9 cellular contexts compared by ENCODE assay signal in genomic region chr4:165379662-165380061, GRCh38. TPM values are rescaled to one million over a fixed set of nuclear protein-coding genes. Genes with fewer than 3 reads are reported as not detected.
DNase-seq lines count a peak whose midpoint lies in the region; ATAC-seq and TF ChIP-seq lines count a peak whose summit lies in the region.
"Had no signal": no experiment of that assay in that cellular context is flagged by ENCODE, and none has a peak within 500 bp of the region (broad histone marks: within the 10 kb centered on the region; RNA-seq: fewer than 3 reads in every experiment).

No MANE protein-coding gene starts in this region.

- H3K36me3 ChIP-seq in mesenchymal stem cell (ENCODE audit: control insufficient read depth in 1 of 2, insufficient read depth in 2 of 2, low read depth in 1 of 2, low read length in 2 of 2) (no peaks in the 10 kb centered on the region), uterus (no peaks in the 10 kb centered on the region)

- H3K27me3 ChIP-seq in mesenchymal stem cell (ENCODE audit: control insufficient read depth in 1 of 2, insufficient read depth in 1 of 2, low read length in 2 of 2), result no peaks in the 10 kb centered on the region
- no peaks in the 10 kb centered on the region for H3K27me3 ChIP-seq in uterus

- peaks cover 3% of the 10 kb centered on the region for H3K4me1 ChIP-seq in mesenchymal stem cell (ENCODE audit: control insufficient read depth, insufficient read depth, low read depth, low read length)
- H3K4me1 ChIP-seq in uterus, result no peaks in the 10 kb centered on the region

- no peak overlapping the region for H3K18ac ChIP-seq in mesenchymal stem cell (ENCODE audit: low read depth in 1 of 2, low read length in 2 of 2)

- no peak overlapping the region for H4K91ac ChIP-seq in mesenchymal stem cell (ENCODE audit: low read length)

- no peaks in the 10 kb centered on the region for H3K36me3 Mint-ChIP-seq in activated naive CD8-positive, alpha-beta T cell
- no peaks in the 10 kb centered on the region for H3K36me3 Mint-ChIP-seq in activated naive CD8-positive, alpha-beta T cell treated with anti-CD3 and anti-CD28 coated beads, Interleukin-2, amount 50 U/mL, for 24 hours (ENCODE audit: low read depth)

- H3K4me3 Mint-ChIP-seq in activated naive CD8-positive, alpha-beta T cell, result peak overlapping the region; percentile 67
- no peak overlapping the region for H3K4me3 Mint-ChIP-seq in activated naive CD8-positive, alpha-beta T cell treated with anti-CD3 and anti-CD28 coated beads, Interleukin-2, amount 50 U/mL, for 24 hours

- no peak for ATAC-seq in activated naive CD8-positive, alpha-beta T cell treated with anti-CD3 and anti-CD28 coated beads, Interleukin-2, amount 50 U/mL, for 24 hours
- ATAC-seq in GM21786 (IDR thresholded peaks at IDR 0.05; ENCODE audit: unreplicated experiment), result no peak

- no peak overlapping the region for H4K8ac ChIP-seq in mesenchymal stem cell (ENCODE audit: low read length)

- no peak overlapping the region for H2BK5ac ChIP-seq in mesenchymal stem cell (ENCODE audit: low read depth, low read length, poor library complexity, severe bottlenecking)

- peaks cover 7% of the 10 kb centered on the region for H3K79me1 ChIP-seq in mesenchymal stem cell (replicated peaks; ENCODE audit: low read length, poor library complexity, severe bottlenecking)

- no peak overlapping the region for H2BK12ac ChIP-seq in mesenchymal stem cell (ENCODE audit: low read length in 2 of 2)

- H3K9me3 ChIP-seq in mesenchymal stem cell (ENCODE audit: control insufficient read depth, low read length) (no peaks in the 10 kb centered on the region), uterus (peaks cover 0 to 3% of the 10 kb centered on the region in 2 donors)

- no peak overlapping the region for H3K23ac ChIP-seq in mesenchymal stem cell (ENCODE audit: low read length in 2 of 2)

- H2AFZ ChIP-seq in mesenchymal stem cell (ENCODE audit: low read depth, low read length), result no peak overlapping the region

- peak overlapping the region; percentile 54 for H2BK120ac ChIP-seq in mesenchymal stem cell (ENCODE audit: low read depth, low read length)

- TF ChIP-seq POLR2A in uterus (IDR thresholded peaks at IDR 0.05), result no peak

- H3K27ac ChIP-seq in caudate nucleus (ENCODE audit: low read depth, low read length) (peak overlapping the region; percentile 94), mesenchymal stem cell (ENCODE audit: low read length, poor library complexity, severe bottlenecking) (no peak overlapping the region), uterus (peak overlapping the region; percentile 74 to 75)

- peaks cover 6% of the 10 kb centered on the region for H3K4me1 Mint-ChIP-seq in activated naive CD8-positive, alpha-beta T cell (ENCODE audit: low read depth)
- peaks cover 4% of the 10 kb centered on the region for H3K4me1 Mint-ChIP-seq in activated naive CD8-positive, alpha-beta T cell treated with anti-CD3 and anti-CD28 coated beads, Interleukin-2, amount 50 U/mL, for 24 hours

- TF ChIP-seq CTCF in uterus (IDR thresholded peaks at IDR 0.05), result no peak

- H3K4me3 ChIP-seq in mesenchymal stem cell (ENCODE audit: insufficient read depth in 1 of 2, low read depth in 1 of 2, low read length in 2 of 2), result peak overlapping the region; percentile 77 to 80
- peak overlapping the region; percentile 38 to 44 for H3K4me3 ChIP-seq in uterus

- peaks cover 31% of the 10 kb centered on the region for H3K27me3 Mint-ChIP-seq in activated naive CD8-positive, alpha-beta T cell
- peaks cover 61% of the 10 kb centered on the region for H3K27me3 Mint-ChIP-seq in activated naive CD8-positive, alpha-beta T cell treated with anti-CD3 and anti-CD28 coated beads, Interleukin-2, amount 50 U/mL, for 24 hours

- intact Hi-C loops in uterus (cut with DNase I; ENCODE audit: low total_unique reads), result no loop called here

- H3K9me3 Mint-ChIP-seq in activated naive CD8-positive, alpha-beta T cell (ENCODE audit: low read depth), result no peaks in the 10 kb centered on the region
- no peaks in the 10 kb centered on the region for H3K9me3 Mint-ChIP-seq in activated naive CD8-positive, alpha-beta T cell treated with anti-CD3 and anti-CD28 coated beads, Interleukin-2, amount 50 U/mL, for 24 hours

- no peak for DNase-seq in activated naive CD8-positive, alpha-beta T cell treated with anti-CD3 and anti-CD28 coated beads, Interleukin-2, amount 50 U/mL, for 24 hours
- DNase-seq in caudate nucleus (lab: John Stamatoyannopoulos, UW) (peak in 35 of 61 donors; percentile 2 to 74 (median 32)), mesenchymal stem cell (peak; percentile 43), uterus (peak in 1 of 2 donors; percentile 26), GF-D8 (lab: John Stamatoyannopoulos, UW) (no peak), ureter (ENCODE audit: low spot score) (no peak)
- DNase-seq: activated effector memory CD4-positive, alpha-beta T cell treated with Interleukin-2 at 50 U/mL for 16 hours had no signal

- no peak overlapping the region for H3K14ac ChIP-seq in mesenchymal stem cell (ENCODE audit: low read length in 2 of 2)

- no peak overlapping the region for H3K27ac Mint-ChIP-seq in activated naive CD8-positive, alpha-beta T cell
- H3K27ac Mint-ChIP-seq in activated naive CD8-positive, alpha-beta T cell treated with anti-CD3 and anti-CD28 coated beads, Interleukin-2, amount 50 U/mL, for 24 hours, result no peak overlapping the region

- H3K9ac ChIP-seq in mesenchymal stem cell (ENCODE audit: low read length), result peak overlapping the region; percentile 86

- H3K4me2 ChIP-seq in mesenchymal stem cell (ENCODE audit: low read length, poor library complexity, severe bottlenecking), result peak overlapping the region; percentile 60

- H2BK15ac ChIP-seq in mesenchymal stem cell (ENCODE audit: low read depth, poor library complexity, severe bottlenecking), result no peak overlapping the region

- no peak overlapping the region for H3K4ac ChIP-seq in mesenchymal stem cell (ENCODE audit: low read depth in 1 of 2, low read length in 2 of 2)

- 27% methylated on average over 8 of the region's 11 CpGs for WGBS in mesenchymal stem cell

- H2AK5ac ChIP-seq in mesenchymal stem cell (ENCODE audit: low read length, severe bottlenecking), result no peak overlapping the region

RNA-seq across cellular contexts. Expression of gene CPE, which starts 0.9 kb away (rescaled TPM):
- 60.8 TPM for polyA plus RNA-seq in mesenchymal stem cell (2013, experiment 1 of 2)
- 63.6 TPM for polyA plus RNA-seq in mesenchymal stem cell (2013, experiment 2 of 2)
- total RNA-seq in uterus, result 100 to 1,000 TPM in 3 of 4 donors, 10 to 100 TPM in 1; 85.0 to 395 (median 129) TPM
- 70.4 TPM for total RNA-seq in ureter

RNA-seq across cellular contexts. Expression of gene MSMO1, which starts 52.2 kb away (rescaled TPM):
- polyA plus RNA-seq in mesenchymal stem cell (2013, experiment 1 of 2), result 313 TPM
- polyA plus RNA-seq in mesenchymal stem cell (2013, experiment 2 of 2), result 343 TPM
- total RNA-seq in uterus (10 to 100 TPM in 3 of 4 donors, 1 to 10 TPM in 1; 8.7 to 87.8 (median 18.9) TPM), ureter (98.6 TPM)

Comparison
In these comparisons a context has a peak if more than half of its experiments do, and no peak if none do; other contexts are left out.
1. DNase-seq: peak in caudate nucleus (35 of 61) and mesenchymal stem cell (single experiment); none in activated naive CD8-positive, alpha-beta T cell treated with anti-CD3 and anti-CD28 coated beads, Interleukin-2, amount 50 U/mL, for 24 hours (single experiment), GF-D8 (single experiment) and ureter (single experiment).